Comparison of ENCODE assay signal across 18 cellular contexts in the genomic region with DNA sequence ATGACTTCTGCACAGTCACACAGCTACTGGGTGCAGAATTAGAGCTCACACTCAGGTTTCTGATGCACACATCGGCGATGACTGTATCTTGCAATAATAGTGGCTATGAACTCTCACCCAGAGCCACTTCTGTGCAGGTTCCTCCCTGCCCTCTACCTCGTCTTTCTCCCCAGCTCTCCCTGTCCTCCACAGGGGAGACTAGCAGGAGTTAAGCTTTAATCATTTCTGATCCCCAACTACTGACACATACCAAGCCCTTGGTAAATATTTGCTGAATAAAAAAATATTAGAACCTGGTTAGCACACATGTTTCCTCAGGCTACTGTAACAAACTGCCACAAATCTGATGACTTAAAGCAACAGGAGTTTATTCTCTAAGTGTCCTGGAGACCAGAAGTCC.
"Had no signal": no experiment of that assay in that cellular context is flagged by ENCODE, and none has a peak within 500 bp of the region (broad histone marks: within the 10 kb centered on the region; RNA-seq: fewer than 3 reads in every experiment).

No MANE protein-coding gene starts in this region.

- H3K4me1 Mint-ChIP-seq: immature natural killer cell, naive B cell had no signal

- H3K9me3 ChIP-seq: colonic mucosa, left ventricle myocardium inferior, pancreas, suprapubic skin, thyroid gland, upper lobe of left lung had no signal

- H3K27ac Mint-ChIP-seq: immature natural killer cell, naive B cell, nephron, progenitor cell of endocrine pancreas had no signal

- H3K36me3 ChIP-seq: colonic mucosa, left ventricle myocardium inferior, pancreas, suprapubic skin, thyroid gland, upper lobe of left lung had no signal

- DNase-seq: cerebellar nuclear complex; colonic mucosa; dermis blood vessel endothelial cell; immature natural killer cell; left ventricle myocardium inferior; mesenchymal stem cell; naive B cell; occipital lobe; small intestine; stimulated activated CD4-positive, alpha-beta T cell treated with anti-CD3 and anti-CD28 coated beads, Interleukin-12 subunit alpha, Interleukin-12 subunit beta, amount 100 ng/mL, for 4 hours; stimulated activated naive CD4-positive, alpha-beta T cell treated with Interleukin-2 at 50 U/mL for 16 hours; thyroid gland; upper lobe of left lung had no signal

- H3K27me3 ChIP-seq: colonic mucosa, suprapubic skin, thyroid gland, upper lobe of left lung had no signal

- H3K4me3 Mint-ChIP-seq: immature natural killer cell, naive B cell, nephron had no signal

- H3K27ac ChIP-seq: colonic mucosa, left ventricle myocardium inferior, pancreas, suprapubic skin, thyroid gland, upper lobe of left lung had no signal

- H3K4me3 ChIP-seq: colonic mucosa, left ventricle myocardium inferior, lung, pancreas, suprapubic skin, thyroid gland, upper lobe of left lung had no signal

- H3K36me3 Mint-ChIP-seq: immature natural killer cell, naive B cell had no signal

- H3K4me1 ChIP-seq: colonic mucosa, suprapubic skin, thyroid gland had no signal
